Comparison of ENCODE assay signal across 18 cellular contexts in genomic region chr5:64773533-64773932, GRCh38. TPM values are rescaled to one million over a fixed set of nuclear protein-coding genes. Genes with fewer than 3 reads are reported as not detected.
DNase-seq lines count a peak whose midpoint lies in the region; ATAC-seq and TF ChIP-seq lines count a peak whose summit lies in the region.
"Had no signal": no experiment of that assay in that cellular context is flagged by ENCODE, and none has a peak within 500 bp of the region (broad histone marks: within the 10 kb centered on the region; RNA-seq: fewer than 3 reads in every experiment).

No MANE protein-coding gene starts in this region.

- no peaks in the 10 kb centered on the region for H3K27me3 Mint-ChIP-seq in endodermal cell (ENCODE audit: insufficient read depth)

- H3K27me3 ChIP-seq in endodermal cell (ENCODE audit: control insufficient read depth, insufficient read depth, low read length, poor library complexity, severe bottlenecking), result no peaks in the 10 kb centered on the region
- H3K27me3 ChIP-seq: stomach had no signal

- intact Hi-C loops in lower leg skin (cut with DNase I; ENCODE audit: low total_unique reads), result no loop called here

- H3K27ac Mint-ChIP-seq in endodermal cell, result no peak overlapping the region
- H3K27ac Mint-ChIP-seq: brain, WTC11 had no signal

- no peak overlapping the region for H3K9ac ChIP-seq in endodermal cell (ENCODE audit: extremely low read depth, low read length, poor library complexity, severe bottlenecking)
- H3K9ac ChIP-seq: parathyroid adenoma had no signal

- no peaks in the 10 kb centered on the region for H3K9me3 ChIP-seq in endodermal cell (ENCODE audit: control insufficient read depth, low read length)
- H3K9me3 ChIP-seq: Caco-2, stomach had no signal

- peaks cover 6% of the 10 kb centered on the region for H3K4me1 ChIP-seq in endodermal cell (ENCODE audit: control insufficient read depth, insufficient read depth, low read length)
- H3K4me1 ChIP-seq: Caco-2 had no signal

- H3K27ac ChIP-seq in endodermal cell (ENCODE audit: low read depth, low read length) (no peak overlapping the region), RWPE1 (no peak overlapping the region)
- H3K27ac ChIP-seq: parathyroid adenoma, stomach had no signal

- 100% methylated on average over 1 of the region's 1 CpG; no CpG with 5 or more reads in 1 of the 2 experiments for WGBS in endodermal cell (ENCODE audit: insufficient coverage in 1 of 2, insufficient read length in 1 of 2), 2 experiments
- 65 to 79% methylated on average over 1 of the region's 1 CpG for WGBS in lower leg skin, 2 donors

- TF ChIP-seq CTCF in endodermal cell (conservative IDR thresholded peaks at IDR 0.05), result no peak
- no peak for TF ChIP-seq CTCF in lower leg skin (IDR thresholded peaks at IDR 0.05)
- TF ChIP-seq CTCF in RWPE1 (conservative IDR thresholded peaks at IDR 0.05; ENCODE audit: low read depth), result no peak

- H3K9me3 Mint-ChIP-seq in endodermal cell, result no peaks in the 10 kb centered on the region
- H3K9me3 Mint-ChIP-seq: brain, WTC11 had no signal

- no peak for TF ChIP-seq POLR2A in lower leg skin (IDR thresholded peaks at IDR 0.05)

- H3K4me3 Mint-ChIP-seq in endodermal cell, result no peak overlapping the region
- H3K4me3 Mint-ChIP-seq: brain, WTC11 had no signal

- H3K4me1 Mint-ChIP-seq in endodermal cell, result peaks cover 47% of the 10 kb centered on the region

- H3K4me3 ChIP-seq in endodermal cell (ENCODE audit: low read length) (peak overlapping the region; percentile 16), lower leg skin (ENCODE audit: low read depth, poor library complexity, severe bottlenecking) (no peak overlapping the region)
- H3K4me3 ChIP-seq: stomach had no signal

- CTCF ChIA-PET in RWPE1 (lab: Yijun Ruan, JAX), result no interaction called here

- H3K36me3 Mint-ChIP-seq in endodermal cell (ENCODE audit: low read depth), result peaks cover 12% of the 10 kb centered on the region

- ATAC-seq in GM18909 (IDR thresholded peaks at IDR 0.05; ENCODE audit: poor library complexity, unreplicated experiment) (peak; percentile 57), HG02610 (IDR thresholded peaks at IDR 0.05; ENCODE audit: unreplicated experiment) (peak; percentile 43), HG03521 (IDR thresholded peaks at IDR 0.05; ENCODE audit: unreplicated experiment) (peak; percentile 33)
- ATAC-seq: HepG2, WTC11 had no signal

- POLR2A ChIA-PET in RWPE1 (lab: Yijun Ruan, JAX; ENCODE audit: low non-redundant PET), result no interaction called here

- H3K36me3 ChIP-seq in endodermal cell (ENCODE audit: control insufficient read depth, insufficient read depth, low read length), result peaks cover 37% of the 10 kb centered on the region

- DNase-seq in endodermal cell, result no peak
- DNase-seq in SHP77 (lab: John Stamatoyannopoulos, UW), result no peak
- no peak for DNase-seq in lower leg skin (ENCODE audit: low spot score in 2 of 2)
- no peak for DNase-seq in RWPE1 (ENCODE audit: low spot score)
- no peak for DNase-seq in effector CD4-positive, alpha-beta T cell
- DNase-seq: Caco-2; HCEC 1CT; hippocampal formation; NCI-H2107; stimulated activated CD4-positive, alpha-beta T cell treated with anti-CD3 and anti-CD28 coated beads, Interleukin-2, amount 100 ng/mL, for 48 hours; stomach had no signal

RNA-seq across cellular contexts. Expression of gene CWC27, which starts 4.8 kb away (rescaled TPM):
- total RNA-seq in endodermal cell (10 to 100 TPM; 69.1 to 74.8 TPM), lower leg skin (10 to 100 TPM; 10.3 to 17.8 (median 13.7) TPM)
- polyA plus RNA-seq in endodermal cell (2013, experiment 1 of 2), result 42.1 TPM
- 45.0 TPM for polyA plus RNA-seq in endodermal cell (2013, experiment 2 of 2)

RNA-seq across cellular contexts. Expression of gene SREK1IP1, which starts 5.0 kb away (rescaled TPM):
- total RNA-seq in endodermal cell (10 to 100 TPM; 51.6 to 55.1 TPM), lower leg skin (10 to 100 TPM in 3 of 4 donors, 1 to 10 TPM in 1; 8.7 to 12.7 (median 11.8) TPM)
- 18.7 TPM for polyA plus RNA-seq in endodermal cell (2013, experiment 1 of 2)
- 22.5 TPM for polyA plus RNA-seq in endodermal cell (2013, experiment 2 of 2)
